Comparison of ENCODE assay signal across 8 cellular contexts in genomic region chr1:9825101-9826074, GRCh38. TPM values are rescaled to one million over a fixed set of nuclear protein-coding genes. Genes with fewer than 3 reads are reported as not detected.
A peak's percentile ranks its signal among the peaks of the same experiment; 100 is the strongest.
DNase-seq lines count a peak whose midpoint lies in the region; ATAC-seq lines count a peak whose summit lies in the region.

No MANE protein-coding gene starts in this region.

- DNase-seq in activated naive CD4-positive, alpha-beta T cell treated with Interleukin-2 at 50 U/mL for 16 hours, result peak; percentile 46
- DNase-seq in activated naive CD4-positive, alpha-beta T cell (lab: John Stamatoyannopoulos, UW), result no peak
- DNase-seq in NCI-H82 (lab: John Stamatoyannopoulos, UW) (peak; percentile 97), fibroblast of gingiva (ENCODE audit: low read depth) (peak; percentile 22), naive B cell (no peak), D341Med (ENCODE audit: low spot score) (no peak)
- peak; percentile 45 for DNase-seq in activated CD8-positive, alpha-beta memory T cell treated with anti-CD3 and anti-CD28 coated beads, Interleukin-2, amount 50 U/mL, for 4 hours

- ATAC-seq in naive B cell (ENCODE audit: low read depth in 2 of 2), result peak; percentile 8 to 9

- H3K36me3 ChIP-seq in urinary bladder (ENCODE audit: insufficient read depth), result no peaks in the 10 kb centered on the region

- no peak overlapping the region for H3K4me3 ChIP-seq in urinary bladder (ENCODE audit: low read depth, low read length)

- 14% methylated on average over 17 of the region's 17 CpGs for WGBS in urinary bladder

- no peaks in the 10 kb centered on the region for H3K36me3 Mint-ChIP-seq in naive B cell

- peak overlapping the region; percentile 59 to 92 (median 77) for H3K27ac Mint-ChIP-seq in naive B cell

- peaks cover 27 to 36% (median 32%) of the 10 kb centered on the region in 3 donors for H3K4me1 Mint-ChIP-seq in naive B cell

- peak overlapping the region; percentile 59 for H3K27ac ChIP-seq in urinary bladder (ENCODE audit: low read depth)

- H3K27me3 Mint-ChIP-seq in naive B cell, result no peaks in the 10 kb centered on the region

- H3K4me1 ChIP-seq in urinary bladder (ENCODE audit: insufficient read depth), result no peaks in the 10 kb centered on the region

- peak overlapping the region; percentile 70 to 96 (median 86) for H3K4me3 Mint-ChIP-seq in naive B cell

- no peaks in the 10 kb centered on the region for H3K9me3 Mint-ChIP-seq in naive B cell

RNA-seq across cellular contexts. Expression of gene CLSTN1, which starts 1.6 kb away (rescaled TPM):
- polyA plus RNA-seq in naive B cell (ENCODE audit: low read depth in 6 of 6), result 10 to 100 TPM; 11.1 to 31.9 (median 15.0) TPM
- 59.6 TPM for total RNA-seq in urinary bladder
- 90.6 TPM for polyA plus RNA-seq in urinary bladder

Comparison
In these comparisons a context has a peak if more than half of its experiments do, and no peak if none do; other contexts are left out.
1. DNase-seq: peak in activated naive CD4-positive, alpha-beta T cell treated with Interleukin-2 at 50 U/mL for 16 hours (single experiment), NCI-H82 (single experiment), activated CD8-positive, alpha-beta memory T cell treated with anti-CD3 and anti-CD28 coated beads, Interleukin-2, amount 50 U/mL, for 4 hours (single experiment) and fibroblast of gingiva (single experiment); none in activated naive CD4-positive, alpha-beta T cell (0 of 4), naive B cell (single experiment) and D341Med (single experiment).